ENCODE assay signal across 11 cellular contexts in genomic region chr14:75273272-75274044, GRCh38. TPM values are rescaled to one million over a fixed set of nuclear protein-coding genes. Genes with fewer than 3 reads are reported as not detected.
A peak's percentile ranks its signal among the peaks of the same experiment; 100 is the strongest.
DNase-seq lines count a peak whose midpoint lies in the region; ATAC-seq, FAIRE-seq and TF ChIP-seq lines count a peak whose summit lies in the region.
"Had no signal": no experiment of that assay in that cellular context is flagged by ENCODE, and none has a peak within 500 bp of the region (broad histone marks: within the 10 kb centered on the region; RNA-seq: fewer than 3 reads in every experiment).

No MANE protein-coding gene starts in this region.

- no peak overlapping the region for H3K9ac ChIP-seq in keratinocyte (ENCODE audit: control insufficient read depth, extremely low read depth, insufficient read depth, low read length)

- FAIRE-seq in keratinocyte (lab: Jason Lieb, UNC) (peak; percentile 9), small intestine (lab: Jason Lieb, UNC) (no peak)

- in situ Hi-C loops in astrocyte of the spinal cord (cut with HindIII; ENCODE audit: low sequenced_read_pairs), result no loop called here

- TF ChIP-seq POLR2A in thyroid gland (IDR thresholded peaks at IDR 0.05), result no peak

- no peak for ATAC-seq in GM19395 (IDR thresholded peaks at IDR 0.05; ENCODE audit: unreplicated experiment)
- ATAC-seq: activated CD8-positive, alpha-beta memory T cell treated with anti-CD3 and anti-CD28 coated beads, Interleukin-2, amount 10 ng/mL, durations not matched to agents 7 days and 5 days; T-cell had no signal

- intact Hi-C loops in thyroid gland (cut with DNase I), result no loop called here

- no peaks in the 10 kb centered on the region for H3K79me2 ChIP-seq in keratinocyte (ENCODE audit: control insufficient read depth, insufficient read depth, low read length)

- no peaks in the 10 kb centered on the region for H3K9me3 ChIP-seq in keratinocyte (ENCODE audit: control insufficient read depth, low read depth, low read length)
- H3K9me3 ChIP-seq in thyroid gland, result no peaks in the 10 kb centered on the region
- H3K9me3 ChIP-seq in small intestine (ENCODE audit: control insufficient read depth, low read depth), result no peaks in the 10 kb centered on the region

- H4K20me1 ChIP-seq in keratinocyte (ENCODE audit: control insufficient read depth, extremely low read depth, insufficient read depth, low read length), result no peaks in the 10 kb centered on the region

- H3K27ac ChIP-seq in keratinocyte (ENCODE audit: control insufficient read depth, insufficient read depth, low read length) (no peak overlapping the region), thyroid gland (peak overlapping the region in 2 of 3 donors; percentile 100), small intestine (ENCODE audit: low read depth in 1 of 2, low read length in 1 of 2) (peak overlapping the region in 1 of 2 donors; percentile 69)

- DNase-seq in H4 (ENCODE audit: low spot score) (peak; percentile 74), astrocyte of the spinal cord (ENCODE audit: low read depth, low spot score) (peak; percentile 68), keratinocyte (ENCODE audit: low read depth, low spot score) (no peak), thyroid gland (no peak), small intestine (no peak), amniotic stem cell (lab: John Stamatoyannopoulos, UW) (no peak)
- DNase-seq: activated CD8-positive, alpha-beta memory T cell treated with anti-CD3 and anti-CD28 coated beads, Interleukin-2, amount 10 ng/mL, durations not matched to agents 7 days and 5 days; KBM-7; NCI-H524 treated with DMSO at 0.1 percent for 48 hours; T-cell had no signal

- dilution Hi-C loops in keratinocyte (cut with MboI; ENCODE audit: extremely low pct_ligation_motif_present, low sequenced_read_pairs), result no loop called here

- no peak overlapping the region for H2AFZ ChIP-seq in keratinocyte (ENCODE audit: control insufficient read depth, low read length)

- H3K36me3 ChIP-seq in keratinocyte (ENCODE audit: control insufficient read depth in 2 of 2, extremely low read depth in 1 of 2, insufficient read depth in 2 of 2, low read length in 2 of 2), result no peaks in the 10 kb centered on the region
- H3K36me3 ChIP-seq in thyroid gland, result no peaks in the 10 kb centered on the region
- H3K36me3 ChIP-seq in small intestine (ENCODE audit: control insufficient read depth in 2 of 2, insufficient read depth in 2 of 2, low read length in 2 of 2), result no peaks in the 10 kb centered on the region

- H3K4me3 ChIP-seq in astrocyte of the spinal cord (ENCODE audit: low read depth, low read length), result no peak overlapping the region
- H3K4me3 ChIP-seq in keratinocyte (ENCODE audit: control insufficient read depth in 2 of 3, extremely low read depth in 1 of 3, insufficient read depth in 2 of 3, low read depth in 1 of 3, low read length in 3 of 3), result no peak overlapping the region
- H3K4me3 ChIP-seq in thyroid gland (replicated peaks in 1 of 3), result no peak overlapping the region
- H3K4me3 ChIP-seq in small intestine (ENCODE audit: low read depth in 1 of 2, low read length in 2 of 2), result no peak overlapping the region

- TF ChIP-seq CTCF in astrocyte of the spinal cord (IDR thresholded peaks at IDR 0.05; ENCODE audit: low read depth, low read length) (no peak), keratinocyte (optimal IDR thresholded peaks at IDR 0.05 in 1 of 3, IDR thresholded peaks at IDR 0.05 in 1 of 3, conservative IDR thresholded peaks at IDR 0.05 in 1 of 3; ENCODE audit: extremely low read depth in 1 of 3, insufficient read depth in 2 of 3, low read length in 3 of 3) (no peak), thyroid gland (IDR thresholded peaks at IDR 0.05) (no peak)

- H3K9me1 ChIP-seq in keratinocyte (ENCODE audit: control insufficient read depth, extremely low read depth, insufficient read depth, low read length), result no peaks in the 10 kb centered on the region

- no peak overlapping the region for H3K4me2 ChIP-seq in keratinocyte (ENCODE audit: control insufficient read depth, extremely low read depth, insufficient read depth, low read depth, low read length)

- H3K4me1 ChIP-seq in keratinocyte (ENCODE audit: control insufficient read depth, extremely low read depth, insufficient read depth, low read length), result peaks cover 25% of the 10 kb centered on the region
- peaks cover 22 to 43% of the 10 kb centered on the region in 2 donors for H3K4me1 ChIP-seq in thyroid gland
- H3K4me1 ChIP-seq in small intestine (ENCODE audit: control insufficient read depth in 2 of 2, insufficient read depth in 1 of 2, low read depth in 1 of 2, low read length in 1 of 2), result peaks cover 0 to 8% of the 10 kb centered on the region in 2 donors

- WGBS in thyroid gland, 2 donors, result 63 to 67% methylated on average over 13 of the region's 13 CpGs
- WGBS in small intestine, 3 donors, result 64 to 82% (median 72%) methylated on average over 13 of the region's 13 CpGs

- H3K27me3 ChIP-seq in keratinocyte (ENCODE audit: control insufficient read depth, extremely low read depth, insufficient read depth, low read length) (no peaks in the 10 kb centered on the region), thyroid gland (no peaks in the 10 kb centered on the region), small intestine (ENCODE audit: control insufficient read depth in 2 of 2, insufficient read depth in 2 of 2, low read length in 2 of 2) (no peaks in the 10 kb centered on the region)

RNA-seq across cellular contexts. Expression of gene FOS, which starts 5.2 kb away (rescaled TPM):
- total RNA-seq in H4 (2014; rRNA removed; shearing (Covaris generic)), result 21.5 and 22.0 TPM in 2 replicates
- polyA plus RNA-seq in keratinocyte, result 29.2 to 141 TPM (median 121 TPM) in 3 replicates
- polyA plus RNA-seq in keratinocyte (2011; ENCODE audit: low read depth), result 203 TPM
- 59.7 and 69.9 TPM in 2 replicates for polyA plus RNA-seq in keratinocyte (2011; cell fraction: cytosol; rRNA removed)
- polyA plus RNA-seq in keratinocyte (2011; cell fraction: nucleus; rRNA removed), result 468 and 530 TPM in 2 replicates
- 11.9 and 76.3 TPM in 2 replicates for polyA plus RNA-seq in keratinocyte (2012; ENCODE audit: low replicate concordance)
- 33.5 to 179 TPM (median 146 TPM) in 3 replicates for polyA minus RNA-seq in keratinocyte
- 174 TPM for polyA minus RNA-seq in keratinocyte (2011; cell fraction: cytosol; rRNA and poly(A)+ RNA removed)
- polyA minus RNA-seq in keratinocyte (2011; cell fraction: nucleus; rRNA and poly(A)+ RNA removed), result 415 and 474 TPM in 2 replicates
- 100 to 1,000 TPM in 2 of 4 donors, 10 to 100 TPM in 2; 32.1 to 239 (median 121) TPM for total RNA-seq in thyroid gland
- 100 to 1,000 TPM in 2 of 3 donors, 10 to 100 TPM in 1; 71.6 to 344 (median 136) TPM for polyA plus RNA-seq in small intestine

Comparison
In these comparisons a context has a peak if more than half of its experiments do, and no peak if none do; other contexts are left out.
1. DNase-seq: peak in H4 (single experiment) and astrocyte of the spinal cord (single experiment); none in keratinocyte (single experiment), thyroid gland (0 of 2), small intestine (single experiment) and amniotic stem cell (single experiment).